In the genomic region with DNA sequence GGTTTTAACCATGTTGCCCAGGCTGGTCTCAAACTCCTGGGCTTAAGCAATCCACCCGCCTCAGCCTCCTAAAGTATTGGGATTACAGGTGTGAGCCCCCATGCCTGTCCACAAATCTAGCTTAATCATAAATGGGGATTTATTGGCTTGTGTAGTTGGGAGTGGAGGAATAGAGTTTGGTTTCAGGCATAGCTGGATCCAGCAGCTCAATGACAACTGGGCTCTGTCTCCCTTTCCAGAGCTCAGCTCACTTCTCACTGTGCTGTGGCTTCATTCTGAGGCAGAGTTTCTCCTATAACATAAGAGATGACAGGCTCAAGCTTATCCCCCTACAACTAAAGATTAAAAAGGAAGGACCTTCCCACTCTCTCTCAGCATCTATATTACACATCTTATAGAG, we compare ENCODE assay signal across 28 cellular contexts.
"Had no signal": no experiment of that assay in that cellular context is flagged by ENCODE, and none has a peak within 500 bp of the region (broad histone marks: within the 10 kb centered on the region; RNA-seq: fewer than 3 reads in every experiment).

No MANE protein-coding gene starts in this region.

- FAIRE-seq: colon, endometrium, endothelial cell of umbilical vein, frontal cortex had no signal

- H3K9me3 ChIP-seq: colonic mucosa had no signal

- DNase-seq: colonic mucosa; cortex of kidney; dermis blood vessel endothelial cell; dorsolateral prefrontal cortex; effector CD4-positive, alpha-beta T cell; effector CD8-positive, alpha-beta T cell; effector memory CD4-positive, alpha-beta T cell; effector memory CD8-positive, alpha-beta T cell; endodermal cell; erythroblast; esophagus squamous epithelium; foreskin fibroblast; foreskin keratinocyte; foreskin melanocyte; gastrocnemius medialis; glutamatergic neuron; head of caudate nucleus; heart left ventricle; heart right ventricle had no signal

- H3K36me3 ChIP-seq: colonic mucosa, esophagus muscularis mucosa, esophagus squamous epithelium, gastrocnemius medialis, gastroesophageal sphincter, heart left ventricle had no signal

- H3K27ac ChIP-seq: colonic mucosa, coronary artery, dorsolateral prefrontal cortex, epithelial cell of prostate, esophagus muscularis mucosa, esophagus squamous epithelium, foreskin keratinocyte, gastrocnemius medialis, gastroesophageal sphincter, heart left ventricle, heart right ventricle had no signal

- ATAC-seq: effector memory CD8-positive, alpha-beta T cell; esophagus mucosa; foreskin keratinocyte; gastrocnemius medialis; gastroesophageal sphincter; heart right ventricle had no signal

- H3K4me3 ChIP-seq: colonic mucosa, coronary artery, dorsolateral prefrontal cortex, esophagus muscularis mucosa, esophagus squamous epithelium, gastrocnemius medialis, gastroesophageal sphincter, heart left ventricle, heart right ventricle had no signal

- H3K27me3 ChIP-seq: colonic mucosa, dorsolateral prefrontal cortex, esophagus muscularis mucosa, esophagus squamous epithelium, foreskin keratinocyte, gastrocnemius medialis, gastroesophageal sphincter, heart left ventricle, heart right ventricle had no signal

- H3K4me1 ChIP-seq: colonic mucosa, esophagus squamous epithelium, foreskin keratinocyte had no signal
